ENCODE assay signal across 8 cellular contexts in genomic region chr14:92680781-92681650, GRCh38.
A peak's percentile ranks its signal among the peaks of the same experiment; 100 is the strongest.
DNase-seq lines count a peak whose midpoint lies in the region; ATAC-seq lines count a peak whose summit lies in the region.

No MANE protein-coding gene starts in this region.

- peaks cover 26% of the 10 kb centered on the region for H3K36me3 Mint-ChIP-seq in central memory CD8-positive, alpha-beta T cell (ENCODE audit: insufficient read depth)

- no peaks in the 10 kb centered on the region for H3K9me3 Mint-ChIP-seq in central memory CD8-positive, alpha-beta T cell

- peaks cover 29% of the 10 kb centered on the region for H3K4me1 Mint-ChIP-seq in central memory CD8-positive, alpha-beta T cell

- ATAC-seq in central memory CD8-positive, alpha-beta T cell (replicated peaks; ENCODE audit: extremely low read depth, poor library complexity, severe bottlenecking): peak; percentile 74

- peak overlapping the region; percentile 87 for H3K27ac Mint-ChIP-seq in central memory CD8-positive, alpha-beta T cell (ENCODE audit: low read depth)

- peak overlapping the region; percentile 16 for H3K4me3 Mint-ChIP-seq in central memory CD8-positive, alpha-beta T cell

- peak in 2 of 3 experiments; percentile 9 to 77 for DNase-seq in NCI-H1417 (lab: John Stamatoyannopoulos, UW)
- no peak for DNase-seq in NCI-H1417 treated with DMSO at 0.1 percent for 48 hours (lab: John Stamatoyannopoulos, UW)
- peak; percentile 52 for DNase-seq in NCI-H345 (lab: John Stamatoyannopoulos, UW)
- peak; percentile 62 to 64 for DNase-seq in activated CD4-positive, alpha-beta T cell treated with anti-CD3 and anti-CD28 coated beads for 24 hours (ENCODE audit: low read depth in 2 of 2)
- DNase-seq in central memory CD8-positive, alpha-beta T cell (ENCODE audit: low spot score in 2 of 2): peak; percentile 62 to 63
- DNase-seq in kidney tubule cell (ENCODE audit: low spot score): peak; percentile 71
- DNase-seq in stimulated activated CD4-positive, alpha-beta T cell treated with anti-CD3 and anti-CD28 coated beads, Interleukin-4, amount 100 ng/mL, for 4 hours: peak; percentile 68 to 73
- DNase-seq in NK-92 (lab: John Stamatoyannopoulos, UW; ENCODE audit: unreplicated experiment): no peak

- H3K27me3 Mint-ChIP-seq in central memory CD8-positive, alpha-beta T cell: no peaks in the 10 kb centered on the region

Comparison
In these comparisons a context has a peak if more than half of its experiments do, and no peak if none do; other contexts are left out.
1. DNase-seq: peak in NCI-H1417 (2 of 3), NCI-H345 (single experiment), activated CD4-positive, alpha-beta T cell treated with anti-CD3 and anti-CD28 coated beads for 24 hours (2 of 2), central memory CD8-positive, alpha-beta T cell (2 of 2), kidney tubule cell (single experiment) and stimulated activated CD4-positive, alpha-beta T cell treated with anti-CD3 and anti-CD28 coated beads, Interleukin-4, amount 100 ng/mL, for 4 hours (2 of 2); none in NCI-H1417 treated with DMSO at 0.1 percent for 48 hours (single experiment) and NK-92 (single experiment).